Comparison of ENCODE assay signal across 16 cellular contexts in genomic region chr21:25170681-25171080, GRCh38.
"Had no signal": no experiment of that assay in that cellular context is flagged by ENCODE, and none has a peak within 500 bp of the region (broad histone marks: within the 10 kb centered on the region; RNA-seq: fewer than 3 reads in every experiment).

No MANE protein-coding gene starts in this region.

- H3K4me1 ChIP-seq: colonic mucosa, sigmoid colon, testis had no signal

- DNase-seq: activated CD4-positive, alpha-beta T cell treated with anti-CD3 and anti-CD28 coated beads, Interleukin-2, amount 50 U/mL, for 1 hour; activated CD8-positive, alpha-beta memory T cell treated with anti-CD3 and anti-CD28 coated beads, Interleukin-2, amount 50 U/mL, for 4 hours; activated naive CD4-positive, alpha-beta T cell treated with anti-CD3 and anti-CD28 coated beads, Interleukin-2, amount 10 ng/mL, durations not matched to agents 7 days and 5 days; activated naive CD8-positive, alpha-beta T cell treated with anti-CD3 and anti-CD28 coated beads, Interleukin-2, amount 50 U/mL, for 24 hours; activated T-cell treated with anti-CD3 and anti-CD28 coated beads, Interleukin-2, amount 50 U/mL, for 4 hours; anterior cingulate cortex; brain microvascular endothelial cell; colonic mucosa; foreskin melanocyte; glutamatergic neuron; hippocampal formation; sigmoid colon; stimulated activated CD4-positive, alpha-beta T cell treated with anti-CD3 and anti-CD28 coated beads, Interleukin-4, amount 100 ng/mL, for 24 hours; T-helper 9 cell; testis had no signal

- H3K27ac ChIP-seq: brain microvascular endothelial cell, colonic mucosa, sigmoid colon, testis had no signal

- H3K9me3 ChIP-seq: colonic mucosa, testis had no signal

- H3K27me3 ChIP-seq: brain microvascular endothelial cell, colonic mucosa, sigmoid colon, testis had no signal

- H3K36me3 ChIP-seq: brain microvascular endothelial cell, colonic mucosa, sigmoid colon had no signal

- H3K4me3 ChIP-seq: colonic mucosa, lung, sigmoid colon, testis had no signal
